ENCODE assay signal across 27 cellular contexts in the genomic region with DNA sequence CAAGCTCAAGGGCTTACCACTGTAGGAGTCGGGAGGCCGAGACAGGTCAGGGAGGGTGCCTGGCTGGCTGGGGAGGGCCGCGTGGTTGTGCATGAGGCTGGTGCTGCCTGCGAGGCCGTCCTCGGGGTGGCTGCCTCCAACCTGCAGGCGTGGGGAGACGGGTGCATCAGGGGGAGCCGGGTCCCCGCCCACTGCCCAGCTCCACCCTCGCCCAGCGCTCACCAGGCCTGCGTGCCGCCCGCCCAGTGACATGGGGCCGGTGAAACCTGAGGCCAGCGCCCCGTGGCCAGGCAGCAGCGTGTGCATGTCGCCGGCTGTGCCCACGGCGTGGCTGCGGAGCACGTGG. TPM values are rescaled to one million over a fixed set of nuclear protein-coding genes. Genes with fewer than 3 reads are reported as not detected.
DNase-seq lines count a peak whose midpoint lies in the region; ATAC-seq, FAIRE-seq and TF ChIP-seq lines count a peak whose summit lies in the region.
"Had no signal": no experiment of that assay in that cellular context is flagged by ENCODE, and none has a peak within 500 bp of the region (broad histone marks: within the 10 kb centered on the region; RNA-seq: fewer than 3 reads in every experiment).

No MANE protein-coding gene starts in this region.

- intact Hi-C loops in HepG2 (cut with micrococcal nuclease; ENCODE audit: unreplicated experiment) (no loop called here), right lobe of liver (cut with DNase I) (no loop called here)
- intact Hi-C loops in activated T-helper 2 cell treated with anti-CD3 and anti-CD28 coated beads, Interferon-gamma antibody, Interleukin-2, Interleukin-4, amounts not matched to agents 10 μg/mL and 5 μg/mL and 100 μg/mL, durations not matched to agents 14 hours and 24 hours and 36 hours (cut with micrococcal nuclease) = no loop called here

- no peaks in the 10 kb centered on the region for H3F3A ChIP-seq in OCI-LY1 (ENCODE audit: insufficient read depth, low read length)

- H3K36me3 ChIP-seq in HepG2 (replicated peaks in 1 of 2; ENCODE audit: control insufficient read depth in 1 of 2, insufficient read depth in 2 of 2, low read length in 2 of 2) (peaks cover 35 to 50% of the 10 kb centered on the region in 2 experiments; a peak in 4 of 5 replicates), right lobe of liver (no peaks in the 10 kb centered on the region), OCI-LY1 (ENCODE audit: insufficient read depth, low read length) (peaks cover 100% of the 10 kb centered on the region)

- FAIRE-seq in HepG2 (lab: Jason Lieb, UNC) = no peak
- FAIRE-seq: A204.1, GM12892, GM19239 had no signal

- TF ChIP-seq CTCF in HepG2 (CRISPR knock-in tag; IDR thresholded peaks at IDR 0.05) (no peak), right lobe of liver (IDR thresholded peaks at IDR 0.05) (no peak), OCI-LY1 (IDR thresholded peaks at IDR 0.05; ENCODE audit: low read length) (no peak), GM13977 (IDR thresholded peaks at IDR 0.05; ENCODE audit: extremely low read depth, insufficient read depth, missing control alignments) (no peak)

- peaks cover 0 to 15% of the 10 kb centered on the region in 2 donors for H3K4me1 Mint-ChIP-seq in effector memory CD8-positive, alpha-beta T cell (ENCODE audit: low read depth in 2 of 2)
- H3K4me1 Mint-ChIP-seq in activated T-helper 2 cell treated with anti-CD3 and anti-CD28 coated beads, Interferon-gamma antibody, Interleukin-2, Interleukin-4, amounts not matched to agents 10 μg/mL and 5 μg/mL and 100 μg/mL, durations not matched to agents 14 hours and 24 hours and 36 hours (ENCODE audit: low read depth) = peaks cover 7% of the 10 kb centered on the region

- BruUV-seq in HepG2 (replicated peaks; lab: Mats Ljungman, UMichigan) = no TSS peak

- H3K27me3 Mint-ChIP-seq in effector memory CD8-positive, alpha-beta T cell = no peaks in the 10 kb centered on the region
- no peaks in the 10 kb centered on the region for H3K27me3 Mint-ChIP-seq in activated T-helper 2 cell treated with anti-CD3 and anti-CD28 coated beads, Interferon-gamma antibody, Interleukin-2, Interleukin-4, amounts not matched to agents 10 μg/mL and 5 μg/mL and 100 μg/mL, durations not matched to agents 14 hours and 24 hours and 36 hours (ENCODE audit: low read depth)

- no peak overlapping the region for H3K4me2 ChIP-seq in HepG2 (ENCODE audit: low read depth, low read length)
- no peak overlapping the region for H3K4me2 ChIP-seq in OCI-LY1 (ENCODE audit: low read length)

- peak overlapping the region; percentile 58 to 60 for H3K27ac Mint-ChIP-seq in effector memory CD8-positive, alpha-beta T cell
- H3K27ac Mint-ChIP-seq in activated T-helper 2 cell treated with anti-CD3 and anti-CD28 coated beads, Interferon-gamma antibody, Interleukin-2, Interleukin-4, amounts not matched to agents 10 μg/mL and 5 μg/mL and 100 μg/mL, durations not matched to agents 14 hours and 24 hours and 36 hours = no peak overlapping the region
- H3K27ac Mint-ChIP-seq: CD8-positive, alpha-beta T cell had no signal

- H3K79me2 ChIP-seq in HepG2 (ENCODE audit: insufficient read depth, low read length) = no peaks in the 10 kb centered on the region
- no peaks in the 10 kb centered on the region for H3K79me2 ChIP-seq in OCI-LY1 (ENCODE audit: insufficient read depth, low read length)

- CTCF ChIA-PET in HepG2 (lab: Yijun Ruan, JAX; ENCODE audit: low intra/inter-chr PET ratio, low total read pairs) = interaction anchor here (1.8 kb wide), 1 partner anchor 193 kb away, joined by 3 read pairs; the partner anchor contains the start of gene ATP8B3

- TF ChIP-seq EP300 in HepG2 (IDR thresholded peaks at IDR 0.05; ENCODE audit: low read depth in 2 of 2, low read length in 2 of 2) (no peak), HepG2 (CRISPR knock-in tag; IDR thresholded peaks at IDR 0.05; ENCODE audit: borderline replicate concordance) (no peak)

- H2AFZ ChIP-seq in HepG2 (ENCODE audit: low read length) = no peak overlapping the region
- no peak overlapping the region for H2AFZ ChIP-seq in OCI-LY1 (ENCODE audit: low read length)

- H3K9me3 ChIP-seq in HepG2 (ENCODE audit: low read length) (no peaks in the 10 kb centered on the region), right lobe of liver (no peaks in the 10 kb centered on the region), OCI-LY1 (ENCODE audit: low read length) (no peaks in the 10 kb centered on the region)
- H3K9me3 ChIP-seq: Caco-2, MG63 had no signal

- H3K9me2 ChIP-seq in OCI-LY1 (ENCODE audit: low read depth, low read length) = no peaks in the 10 kb centered on the region

- peaks cover 10% of the 10 kb centered on the region for H3K36me3 Mint-ChIP-seq in effector memory CD8-positive, alpha-beta T cell (ENCODE audit: insufficient read depth)
- peaks cover 47% of the 10 kb centered on the region for H3K36me3 Mint-ChIP-seq in activated T-helper 2 cell treated with anti-CD3 and anti-CD28 coated beads, Interferon-gamma antibody, Interleukin-2, Interleukin-4, amounts not matched to agents 10 μg/mL and 5 μg/mL and 100 μg/mL, durations not matched to agents 14 hours and 24 hours and 36 hours (ENCODE audit: low read depth)

- no peak for TF ChIP-seq POLR2A in HepG2 (IDR thresholded peaks at IDR 0.05; ENCODE audit: insufficient read depth in 1 of 2, low read depth in 2 of 2, low read length in 2 of 2)
- TF ChIP-seq POLR2A in right lobe of liver (IDR thresholded peaks at IDR 0.05) = no peak

- no peak for TF ChIP-seq RAD21 in HepG2 (CRISPR knock-in tag; IDR thresholded peaks at IDR 0.05)

- H4K20me1 ChIP-seq in HepG2 (ENCODE audit: insufficient read depth, low read length) = no peaks in the 10 kb centered on the region
- H4K20me1 ChIP-seq in OCI-LY1 (ENCODE audit: insufficient read depth, low read length) = no peaks in the 10 kb centered on the region

- ATAC-seq in HepG2 = no peak
- no peak for ATAC-seq in right lobe of liver
- no peak for ATAC-seq in effector memory CD8-positive, alpha-beta T cell (replicated peaks)
- ATAC-seq: CD8-positive, alpha-beta T cell had no signal

- no peaks in the 10 kb centered on the region for H3K9me3 Mint-ChIP-seq in effector memory CD8-positive, alpha-beta T cell
- no peaks in the 10 kb centered on the region for H3K9me3 Mint-ChIP-seq in activated T-helper 2 cell treated with anti-CD3 and anti-CD28 coated beads, Interferon-gamma antibody, Interleukin-2, Interleukin-4, amounts not matched to agents 10 μg/mL and 5 μg/mL and 100 μg/mL, durations not matched to agents 14 hours and 24 hours and 36 hours
- H3K9me3 Mint-ChIP-seq: CD8-positive, alpha-beta T cell had no signal

- in situ Hi-C loops in HepG2 (cut with HindIII; ENCODE audit: extremely low pct_ligation_motif_present, low pct_unique_long_range_greater_than_20kb) = no loop called here
- in situ Hi-C loops in GM13977 (cut with MboI; ENCODE audit: low pct_unique_long_range_greater_than_20kb, low sequenced_read_pairs, unreplicated experiment) = no loop called here

- POLR2A ChIA-PET in HepG2 (lab: Yijun Ruan, JAX) = no interaction called here

- H3K4me3 ChIP-seq in HepG2 (replicated peaks in 1 of 3; ENCODE audit: insufficient read depth in 1 of 3, low read depth in 2 of 3, low read length in 3 of 3) = no peak overlapping the region
- no peak overlapping the region for H3K4me3 ChIP-seq in right lobe of liver
- no peak overlapping the region for H3K4me3 ChIP-seq in OCI-LY1 (ENCODE audit: low read depth, low read length, poor library complexity, severe bottlenecking)
- H3K4me3 ChIP-seq: MG63, SK-N-MC had no signal

- no peaks in the 10 kb centered on the region for H3K4me1 ChIP-seq in HepG2 (ENCODE audit: insufficient read depth, low read length)
- no peaks in the 10 kb centered on the region for H3K4me1 ChIP-seq in right lobe of liver
- peaks cover 64% of the 10 kb centered on the region for H3K4me1 ChIP-seq in OCI-LY1 (ENCODE audit: insufficient read depth, low read length, severe bottlenecking)
- H3K4me1 ChIP-seq: Caco-2 had no signal

- H3K27ac ChIP-seq in HepG2 (ENCODE audit: extremely low read length, insufficient read depth, low read length) (no peak overlapping the region), right lobe of liver (no peak overlapping the region), OCI-LY1 (ENCODE audit: low read depth, low read length, poor library complexity, severe bottlenecking) (peak overlapping the region; percentile 85)
- H3K27ac ChIP-seq: C4-2B, SK-N-MC had no signal

- DNase-seq in HepG2 (ENCODE audit: low spot score) = no peak
- no peak for DNase-seq in right lobe of liver
- no peak for DNase-seq in effector memory CD8-positive, alpha-beta T cell
- DNase-seq in GM13977 (ENCODE audit: low spot score) = no peak
- DNase-seq in hepatic stellate cell (ENCODE audit: low spot score) = no peak
- DNase-seq in activated T-helper 2 cell treated with anti-CD3 and anti-CD28 coated beads, Interferon-gamma antibody, Interleukin-2, Interleukin-4, amounts not matched to agents 10 μg/mL and 5 μg/mL and 100 μg/mL, durations not matched to agents 14 hours and 24 hours and 36 hours (ENCODE audit: low spot score) = no peak
- DNase-seq: Caco-2; CD8-positive, alpha-beta T cell; DMS 273 treated with DMSO at 0.1 percent for 48 hours; DMS79; GF-D8; MG63; NCI-H1105 treated with DMSO at 0.1 percent for 48 hours; NCI-H146; NCI-H1930; NCI-H2107; NCI-H446; NCI-H524 treated with DMSO at 0.1 percent for 48 hours; NCI-H774; RPMI8226; SIG-M5 had no signal

- 80% methylated on average over 1 of the region's 26 CpGs for WGBS in HepG2 (ENCODE audit: low lambda C conversion rate)
- no CpG with 5 or more reads among the region's 26 CpGs for WGBS in right lobe of liver (ENCODE audit: insufficient coverage, low coverage, low lambda C conversion rate, missing lambda C conversion rate)

- no peak overlapping the region for H3K9ac ChIP-seq in HepG2 (ENCODE audit: insufficient read depth, low read depth, low read length)
- no peak overlapping the region for H3K9ac ChIP-seq in OCI-LY1 (ENCODE audit: low read length)

- H3K4me3 Mint-ChIP-seq in effector memory CD8-positive, alpha-beta T cell = no peak overlapping the region
- H3K4me3 Mint-ChIP-seq in activated T-helper 2 cell treated with anti-CD3 and anti-CD28 coated beads, Interferon-gamma antibody, Interleukin-2, Interleukin-4, amounts not matched to agents 10 μg/mL and 5 μg/mL and 100 μg/mL, durations not matched to agents 14 hours and 24 hours and 36 hours (ENCODE audit: low read depth) = no peak overlapping the region
- H3K4me3 Mint-ChIP-seq: CD8-positive, alpha-beta T cell had no signal

- H3K27me3 ChIP-seq in HepG2 (ENCODE audit: control insufficient read depth in 1 of 2, insufficient read depth in 2 of 2, low read length in 2 of 2) = no peaks in the 10 kb centered on the region
- H3K27me3 ChIP-seq in right lobe of liver = no peaks in the 10 kb centered on the region
- no peaks in the 10 kb centered on the region for H3K27me3 ChIP-seq in OCI-LY1 (ENCODE audit: insufficient read depth, low read length)
- H3K27me3 ChIP-seq: MG63 had no signal

RNA-seq across cellular contexts. Expression of gene UQCR11, which starts 13.8 kb away (rescaled TPM):
- total RNA-seq in HepG2 (2016; rRNA removed; fragmentation: Illumina TruSeq; extraction: Trizol) = 214 and 216 TPM in 2 replicates
- total RNA-seq in HepG2 (2016; cell fraction: cytosol; rRNA removed; fragmentation: Illumina TruSeq; extraction: Trizol; ENCODE audit: low read depth) = 181 and 320 TPM in 2 replicates
- 205 and 210 TPM in 2 replicates for total RNA-seq in HepG2 (2016; cell fraction: insoluble cytoplasmic fraction; rRNA removed; fragmentation: Illumina TruSeq; extraction: Trizol)
- 252 and 309 TPM in 2 replicates for total RNA-seq in HepG2 (2016; cell fraction: membrane; rRNA removed; fragmentation: Illumina TruSeq; extraction: Trizol)
- 63.8 and 65.4 TPM in 2 replicates for total RNA-seq in HepG2 (2016; cell fraction: nucleus; rRNA removed; fragmentation: Illumina TruSeq; extraction: Trizol)
- 111 and 125 TPM in 2 replicates for polyA plus RNA-seq in HepG2 (2011; rRNA removed)
- 81.4 and 152 TPM in 2 replicates for polyA plus RNA-seq in HepG2 (2011; cell fraction: cytosol; rRNA removed)
- polyA plus RNA-seq in HepG2 (2011; cell fraction: nucleus; rRNA removed) = 46.6 and 47.9 TPM in 2 replicates
- 92.9 and 123 TPM in 2 replicates for polyA plus RNA-seq in HepG2 (2012)
- 249 and 487 TPM in 2 replicates for polyA plus RNA-seq in HepG2 (2016; cell fraction: cytosol; fragmentation: Illumina TruSeq; extraction: Trizol; ENCODE audit: low read depth)
- polyA plus RNA-seq in HepG2 (2016; cell fraction: insoluble cytoplasmic fraction; fragmentation: Illumina TruSeq; extraction: Trizol; ENCODE audit: low read depth) = 158 and 171 TPM in 2 replicates
- polyA plus RNA-seq in HepG2 (2016; cell fraction: membrane; fragmentation: Illumina TruSeq; extraction: Trizol; ENCODE audit: low read depth) = 210 and 295 TPM in 2 replicates
- polyA plus RNA-seq in HepG2 (2016; cell fraction: nucleus; fragmentation: Illumina TruSeq; extraction: Trizol; ENCODE audit: insufficient read depth, low read depth) = 98.1 and 120 TPM in 2 replicates
- 32.9 and 62.2 TPM in 2 replicates for polyA minus RNA-seq in HepG2 (2011; rRNA and poly(A)+ RNA removed; ENCODE audit: low replicate concordance)
- 12.7 and 18.7 TPM in 2 replicates for polyA minus RNA-seq in HepG2 (2011; cell fraction: cytosol; rRNA and poly(A)+ RNA removed)
- polyA minus RNA-seq in HepG2 (2011; cell fraction: nucleus; rRNA and poly(A)+ RNA removed) = 15.9 and 18.2 TPM in 2 replicates
- total RNA-seq in right lobe of liver = 100 to 1,000 TPM in 4 of 6 experiments, 10 to 100 TPM in 2; 59.6 to 202 (median 172) TPM
- total RNA-seq in activated T-helper 2 cell treated with anti-CD3 and anti-CD28 coated beads, Interferon-gamma antibody, Interleukin-2, Interleukin-4, amounts not matched to agents 10 μg/mL and 5 μg/mL and 100 μg/mL, durations not matched to agents 14 hours and 24 hours and 36 hours = 163 and 184 TPM in 2 replicates

RNA-seq across cellular contexts. Expression of gene MBD3, which starts 26.4 kb away (rescaled TPM):
- 58.9 and 76.9 TPM in 2 replicates for total RNA-seq in HepG2 (2016; rRNA removed; fragmentation: Illumina TruSeq; extraction: Trizol)
- 18.4 and 19.5 TPM in 2 replicates for total RNA-seq in HepG2 (2016; cell fraction: cytosol; rRNA removed; fragmentation: Illumina TruSeq; extraction: Trizol; ENCODE audit: low read depth)
- total RNA-seq in HepG2 (2016; cell fraction: insoluble cytoplasmic fraction; rRNA removed; fragmentation: Illumina TruSeq; extraction: Trizol) = 59.4 and 81.3 TPM in 2 replicates
- total RNA-seq in HepG2 (2016; cell fraction: membrane; rRNA removed; fragmentation: Illumina TruSeq; extraction: Trizol) = 58.1 and 59.8 TPM in 2 replicates
- total RNA-seq in HepG2 (2016; cell fraction: nucleus; rRNA removed; fragmentation: Illumina TruSeq; extraction: Trizol) = 37.4 and 41.1 TPM in 2 replicates
- 21.2 and 32.4 TPM in 2 replicates for polyA plus RNA-seq in HepG2 (2011; rRNA removed)
- 25.5 and 43.1 TPM in 2 replicates for polyA plus RNA-seq in HepG2 (2011; cell fraction: cytosol; rRNA removed)
- 88.4 and 96.9 TPM in 2 replicates for polyA plus RNA-seq in HepG2 (2011; cell fraction: nucleus; rRNA removed)
- polyA plus RNA-seq in HepG2 (2012) = 21.4 and 34.5 TPM in 2 replicates
- polyA plus RNA-seq in HepG2 (2016; cell fraction: cytosol; fragmentation: Illumina TruSeq; extraction: Trizol; ENCODE audit: low read depth) = 19.9 and 20.7 TPM in 2 replicates
- polyA plus RNA-seq in HepG2 (2016; cell fraction: insoluble cytoplasmic fraction; fragmentation: Illumina TruSeq; extraction: Trizol; ENCODE audit: low read depth) = 57.2 and 62.2 TPM in 2 replicates
- polyA plus RNA-seq in HepG2 (2016; cell fraction: membrane; fragmentation: Illumina TruSeq; extraction: Trizol; ENCODE audit: low read depth) = 39.6 and 43.3 TPM in 2 replicates
- 100 and 109 TPM in 2 replicates for polyA plus RNA-seq in HepG2 (2016; cell fraction: nucleus; fragmentation: Illumina TruSeq; extraction: Trizol; ENCODE audit: insufficient read depth, low read depth)
- polyA minus RNA-seq in HepG2 (2011; rRNA and poly(A)+ RNA removed; ENCODE audit: low replicate concordance) = 65.5 and 79.2 TPM in 2 replicates
- 29.4 and 32.5 TPM in 2 replicates for polyA minus RNA-seq in HepG2 (2011; cell fraction: cytosol; rRNA and poly(A)+ RNA removed)
- 20.1 and 22.0 TPM in 2 replicates for polyA minus RNA-seq in HepG2 (2011; cell fraction: nucleus; rRNA and poly(A)+ RNA removed)
- total RNA-seq in right lobe of liver = 10 to 100 TPM; 27.3 to 72.1 (median 30.1) TPM
- total RNA-seq in activated T-helper 2 cell treated with anti-CD3 and anti-CD28 coated beads, Interferon-gamma antibody, Interleukin-2, Interleukin-4, amounts not matched to agents 10 μg/mL and 5 μg/mL and 100 μg/mL, durations not matched to agents 14 hours and 24 hours and 36 hours = 123 and 125 TPM in 2 replicates

RNA-seq across cellular contexts. Expression of gene TCF3, which starts 33.3 kb away (rescaled TPM):
- total RNA-seq in HepG2 (2016; rRNA removed; fragmentation: Illumina TruSeq; extraction: Trizol) (38.0 and 53.2 TPM in 2 replicates), right lobe of liver (10 to 100 TPM; 11.0 to 30.1 (median 15.9) TPM)
- 24.5 and 28.5 TPM in 2 replicates for total RNA-seq in HepG2 (2016; cell fraction: cytosol; rRNA removed; fragmentation: Illumina TruSeq; extraction: Trizol; ENCODE audit: low read depth)
- total RNA-seq in HepG2 (2016; cell fraction: insoluble cytoplasmic fraction; rRNA removed; fragmentation: Illumina TruSeq; extraction: Trizol) = 29.0 and 50.0 TPM in 2 replicates
- 81.6 and 83.0 TPM in 2 replicates for total RNA-seq in HepG2 (2016; cell fraction: membrane; rRNA removed; fragmentation: Illumina TruSeq; extraction: Trizol)
- 28.3 and 35.7 TPM in 2 replicates for total RNA-seq in HepG2 (2016; cell fraction: nucleus; rRNA removed; fragmentation: Illumina TruSeq; extraction: Trizol)
- 51.4 and 52.0 TPM in 2 replicates for polyA plus RNA-seq in HepG2 (2011; rRNA removed)
- 39.6 and 81.0 TPM in 2 replicates for polyA plus RNA-seq in HepG2 (2011; cell fraction: cytosol; rRNA removed)
- 168 and 260 TPM in 2 replicates for polyA plus RNA-seq in HepG2 (2011; cell fraction: nucleus; rRNA removed)
- polyA plus RNA-seq in HepG2 (2012) = 51.8 and 53.9 TPM in 2 replicates
- 65.0 and 68.6 TPM in 2 replicates for polyA plus RNA-seq in HepG2 (2016; cell fraction: cytosol; fragmentation: Illumina TruSeq; extraction: Trizol; ENCODE audit: low read depth)
- polyA plus RNA-seq in HepG2 (2016; cell fraction: insoluble cytoplasmic fraction; fragmentation: Illumina TruSeq; extraction: Trizol; ENCODE audit: low read depth) = 77.8 and 91.9 TPM in 2 replicates
- 123 and 140 TPM in 2 replicates for polyA plus RNA-seq in HepG2 (2016; cell fraction: membrane; fragmentation: Illumina TruSeq; extraction: Trizol; ENCODE audit: low read depth)
- polyA plus RNA-seq in HepG2 (2016; cell fraction: nucleus; fragmentation: Illumina TruSeq; extraction: Trizol; ENCODE audit: insufficient read depth, low read depth) = 119 and 120 TPM in 2 replicates
- polyA minus RNA-seq in HepG2 (2011; rRNA and poly(A)+ RNA removed; ENCODE audit: low replicate concordance) = 55.1 and 105 TPM in 2 replicates
- 44.3 and 47.1 TPM in 2 replicates for polyA minus RNA-seq in HepG2 (2011; cell fraction: cytosol; rRNA and poly(A)+ RNA removed)
- polyA minus RNA-seq in HepG2 (2011; cell fraction: nucleus; rRNA and poly(A)+ RNA removed) = 17.8 and 22.5 TPM in 2 replicates
- total RNA-seq in activated T-helper 2 cell treated with anti-CD3 and anti-CD28 coated beads, Interferon-gamma antibody, Interleukin-2, Interleukin-4, amounts not matched to agents 10 μg/mL and 5 μg/mL and 100 μg/mL, durations not matched to agents 14 hours and 24 hours and 36 hours = 153 and 173 TPM in 2 replicates

RNA-seq across cellular contexts. Expression of gene MEX3D, which starts 50.9 kb away (rescaled TPM):
- total RNA-seq in HepG2 (2016; rRNA removed; fragmentation: Illumina TruSeq; extraction: Trizol) (10.2 and 17.1 TPM in 2 replicates), right lobe of liver (10 to 100 TPM in 3 of 6 experiments, 1 to 10 TPM in 3; 6.7 to 16.6 (median 10.3) TPM)
- total RNA-seq in HepG2 (2016; cell fraction: cytosol; rRNA removed; fragmentation: Illumina TruSeq; extraction: Trizol; ENCODE audit: low read depth) = 10.6 and 10.7 TPM in 2 replicates
- 10.3 and 17.0 TPM in 2 replicates for total RNA-seq in HepG2 (2016; cell fraction: insoluble cytoplasmic fraction; rRNA removed; fragmentation: Illumina TruSeq; extraction: Trizol)
- 27.7 and 29.2 TPM in 2 replicates for total RNA-seq in HepG2 (2016; cell fraction: membrane; rRNA removed; fragmentation: Illumina TruSeq; extraction: Trizol)
- total RNA-seq in HepG2 (2016; cell fraction: nucleus; rRNA removed; fragmentation: Illumina TruSeq; extraction: Trizol) = 4.7 and 6.4 TPM in 2 replicates
- 3.6 and 5.8 TPM in 2 replicates for polyA plus RNA-seq in HepG2 (2011; rRNA removed)
- 5.0 and 10.1 TPM in 2 replicates for polyA plus RNA-seq in HepG2 (2011; cell fraction: cytosol; rRNA removed)
- polyA plus RNA-seq in HepG2 (2011; cell fraction: nucleus; rRNA removed) = 6.6 and 7.0 TPM in 2 replicates
- 5.7 and 7.1 TPM in 2 replicates for polyA plus RNA-seq in HepG2 (2012)
- polyA plus RNA-seq in HepG2 (2016; cell fraction: cytosol; fragmentation: Illumina TruSeq; extraction: Trizol; ENCODE audit: low read depth) = 9.6 and 10.4 TPM in 2 replicates
- 15.4 and 15.7 TPM in 2 replicates for polyA plus RNA-seq in HepG2 (2016; cell fraction: insoluble cytoplasmic fraction; fragmentation: Illumina TruSeq; extraction: Trizol; ENCODE audit: low read depth)
- polyA plus RNA-seq in HepG2 (2016; cell fraction: membrane; fragmentation: Illumina TruSeq; extraction: Trizol; ENCODE audit: low read depth) = 19.9 and 23.7 TPM in 2 replicates
- 10.8 and 12.5 TPM in 2 replicates for polyA plus RNA-seq in HepG2 (2016; cell fraction: nucleus; fragmentation: Illumina TruSeq; extraction: Trizol; ENCODE audit: insufficient read depth, low read depth)
- polyA minus RNA-seq in HepG2 (2011; rRNA and poly(A)+ RNA removed; ENCODE audit: low replicate concordance) = 6.0 and 19.1 TPM in 2 replicates
- 19.3 and 20.6 TPM in 2 replicates for polyA minus RNA-seq in HepG2 (2011; cell fraction: cytosol; rRNA and poly(A)+ RNA removed)
- polyA minus RNA-seq in HepG2 (2011; cell fraction: nucleus; rRNA and poly(A)+ RNA removed) = 3.0 TPM in 2 replicates
- 14.9 and 15.4 TPM in 2 replicates for total RNA-seq in activated T-helper 2 cell treated with anti-CD3 and anti-CD28 coated beads, Interferon-gamma antibody, Interleukin-2, Interleukin-4, amounts not matched to agents 10 μg/mL and 5 μg/mL and 100 μg/mL, durations not matched to agents 14 hours and 24 hours and 36 hours
